12 cellular contexts compared by ENCODE assay signal in genomic region chr19:49847731-49848696, GRCh38. TPM values are rescaled to one million over a fixed set of nuclear protein-coding genes. Genes with fewer than 3 reads are reported as not detected.
DNase-seq lines count a peak whose midpoint lies in the region; TF ChIP-seq lines count a peak whose summit lies in the region.
"Had no signal": no experiment of that assay in that cellular context is flagged by ENCODE, and none has a peak within 500 bp of the region (broad histone marks: within the 10 kb centered on the region; RNA-seq: fewer than 3 reads in every experiment).

No MANE protein-coding gene starts in this region.

- peak overlapping the region; percentile 13 for H3K27ac Mint-ChIP-seq in activated CD4-positive, alpha-beta T cell treated with anti-CD3 and anti-CD28 coated beads, Interleukin-2, amount 10 ng/mL, durations not matched to agents 7 days and 5 days
- H3K27ac Mint-ChIP-seq in chondrocyte (ENCODE audit: unreplicated experiment): peak overlapping the region; percentile 87

- H3K4me3 ChIP-seq in skeletal muscle satellite cell (ENCODE audit: low read length) (no peak overlapping the region), coronary artery (no peak overlapping the region)

- H3K27me3 ChIP-seq in skeletal muscle satellite cell (ENCODE audit: control insufficient read depth, insufficient read depth, low read length): no peaks in the 10 kb centered on the region

- peak; percentile 44 for DNase-seq in activated CD4-positive, alpha-beta T cell treated with anti-CD3 and anti-CD28 coated beads, Interleukin-2, amount 10 ng/mL, durations not matched to agents 7 days and 5 days
- DNase-seq in activated CD4-positive, alpha-beta T cell treated with anti-CD3 and anti-CD28 coated beads for 48 hours: no peak
- DNase-seq in OCI-M1 (lab: John Stamatoyannopoulos, UW): peak; percentile 93
- no peak for DNase-seq in chondrocyte (ENCODE audit: low spot score)
- DNase-seq in DMS153 treated with DMSO at 0.1 percent for 48 hours (lab: John Stamatoyannopoulos, UW; ENCODE audit: unreplicated experiment): no peak
- no peak for DNase-seq in coronary artery (ENCODE audit: low spot score)
- DNase-seq in mesenteric fat pad (ENCODE audit: low spot score): no peak
- DNase-seq: activated naive CD4-positive, alpha-beta T cell treated with Interleukin-2 at 50 U/mL for 16 hours; GOT3; left ventricle myocardium superior had no signal

- POLR2A ChIA-PET in activated CD4-positive, alpha-beta T cell treated with anti-CD3 and anti-CD28 coated beads, Interleukin-2, amount 10 ng/mL, durations not matched to agents 7 days and 5 days (lab: Charles Lee): interaction anchor here (0.6 to 0.7 kb wide), 2 partner anchors 20 to 144 kb away, joined by 5 to 6 read pairs; no protein-coding TSS in a partner anchor

- TF ChIP-seq CTCF in chondrocyte (IDR thresholded peaks at IDR 0.05) (no peak), coronary artery (IDR thresholded peaks at IDR 0.05) (no peak)

- peaks cover 4% of the 10 kb centered on the region for H3K36me3 ChIP-seq in skeletal muscle satellite cell (ENCODE audit: insufficient read depth, low read length)

- H3K4me3 Mint-ChIP-seq in activated CD4-positive, alpha-beta T cell treated with anti-CD3 and anti-CD28 coated beads, Interleukin-2, amount 10 ng/mL, durations not matched to agents 7 days and 5 days: peak overlapping the region; percentile 22
- H3K4me3 Mint-ChIP-seq in chondrocyte (ENCODE audit: unreplicated experiment): no peak overlapping the region

- H3K9me3 ChIP-seq in skeletal muscle satellite cell (replicated peaks; ENCODE audit: low read length): no peaks in the 10 kb centered on the region

- CTCF ChIA-PET in activated CD4-positive, alpha-beta T cell treated with anti-CD3 and anti-CD28 coated beads, Interleukin-2, amount 10 ng/mL, durations not matched to agents 7 days and 5 days (lab: Charles Lee): interaction anchor here (0.6 to 3.2 kb wide), 11 partner anchors 9 to 1457 kb away, joined by 3 to 13 read pairs (median 4); partner anchors contain the start of genes KDELR1 and MED25

- H3K9ac ChIP-seq in skeletal muscle satellite cell (ENCODE audit: low read depth, low read length): no peak overlapping the region

- H3K27ac ChIP-seq in coronary artery: no peak overlapping the region

- peaks cover 7% of the 10 kb centered on the region for H3K9me3 Mint-ChIP-seq in activated CD4-positive, alpha-beta T cell treated with anti-CD3 and anti-CD28 coated beads, Interleukin-2, amount 10 ng/mL, durations not matched to agents 7 days and 5 days
- H3K9me3 Mint-ChIP-seq in chondrocyte (ENCODE audit: low read depth): peaks cover 9% of the 10 kb centered on the region

- H3K36me3 Mint-ChIP-seq in activated CD4-positive, alpha-beta T cell treated with anti-CD3 and anti-CD28 coated beads, Interleukin-2, amount 10 ng/mL, durations not matched to agents 7 days and 5 days (ENCODE audit: low read depth): peaks cover 7% of the 10 kb centered on the region
- H3K36me3 Mint-ChIP-seq in chondrocyte (ENCODE audit: low read depth): peaks cover 5% of the 10 kb centered on the region
- H3K36me3 Mint-ChIP-seq: CD4-positive, CD25-positive, alpha-beta regulatory T cell had no signal

- peaks cover 11% of the 10 kb centered on the region for H3K27me3 Mint-ChIP-seq in activated CD4-positive, alpha-beta T cell treated with anti-CD3 and anti-CD28 coated beads, Interleukin-2, amount 10 ng/mL, durations not matched to agents 7 days and 5 days
- no peaks in the 10 kb centered on the region for H3K27me3 Mint-ChIP-seq in chondrocyte (ENCODE audit: low read depth)
- H3K27me3 Mint-ChIP-seq: CD4-positive, CD25-positive, alpha-beta regulatory T cell had no signal

- H3K4me2 ChIP-seq in skeletal muscle satellite cell (ENCODE audit: low read length): peak overlapping the region; percentile 42

- H3K4me1 Mint-ChIP-seq in activated CD4-positive, alpha-beta T cell treated with anti-CD3 and anti-CD28 coated beads, Interleukin-2, amount 10 ng/mL, durations not matched to agents 7 days and 5 days: peaks cover 35% of the 10 kb centered on the region
- peaks cover 43% of the 10 kb centered on the region for H3K4me1 Mint-ChIP-seq in chondrocyte (ENCODE audit: low read depth)

- H3K4me1 ChIP-seq in skeletal muscle satellite cell (ENCODE audit: control insufficient read depth, insufficient read depth, low read length): peaks cover 27% of the 10 kb centered on the region

RNA-seq across cellular contexts. Expression of gene PTOV1, which starts 2.9 kb away (rescaled TPM):
- total RNA-seq in activated CD4-positive, alpha-beta T cell treated with anti-CD3 and anti-CD28 coated beads, Interleukin-2, amount 10 ng/mL, durations not matched to agents 7 days and 5 days: 10 to 100 TPM; 60.7 to 76.8 TPM
- 168 to 229 TPM (median 170 TPM) in 3 replicates for total RNA-seq in chondrocyte
- 31.7 and 36.8 TPM in 2 replicates for total RNA-seq in skeletal muscle satellite cell (2012; rRNA removed)
- total RNA-seq in mesenteric fat pad: 99.4 TPM

RNA-seq across cellular contexts. Expression of gene PNKP, which starts 19.4 kb away (rescaled TPM):
- total RNA-seq in activated CD4-positive, alpha-beta T cell treated with anti-CD3 and anti-CD28 coated beads, Interleukin-2, amount 10 ng/mL, durations not matched to agents 7 days and 5 days: 100 to 1,000 TPM; 105 to 131 TPM
- 51.4 to 97.0 TPM (median 52.4 TPM) in 3 replicates for total RNA-seq in chondrocyte
- total RNA-seq in skeletal muscle satellite cell (2012; rRNA removed): 43.9 TPM in 2 replicates
- 57.6 TPM for total RNA-seq in mesenteric fat pad

RNA-seq across cellular contexts. Expression of gene AKT1S1, which starts 29.1 kb away (rescaled TPM):
- 10 to 100 TPM; 17.5 to 18.9 TPM for total RNA-seq in activated CD4-positive, alpha-beta T cell treated with anti-CD3 and anti-CD28 coated beads, Interleukin-2, amount 10 ng/mL, durations not matched to agents 7 days and 5 days
- total RNA-seq in chondrocyte (52.0 to 70.5 TPM (median 55.8 TPM) in 3 replicates), mesenteric fat pad (38.8 TPM)
- total RNA-seq in skeletal muscle satellite cell (2012; rRNA removed): 11.7 and 13.1 TPM in 2 replicates

RNA-seq across cellular contexts. Expression of gene TBC1D17, which starts 29.5 kb away (rescaled TPM):
- 10 to 100 TPM; 33.2 to 33.8 TPM for total RNA-seq in activated CD4-positive, alpha-beta T cell treated with anti-CD3 and anti-CD28 coated beads, Interleukin-2, amount 10 ng/mL, durations not matched to agents 7 days and 5 days
- 36.3 to 45.3 TPM (median 44.8 TPM) in 3 replicates for total RNA-seq in chondrocyte
- total RNA-seq in skeletal muscle satellite cell (2012; rRNA removed): 7.4 and 12.2 TPM in 2 replicates
- 39.9 TPM for total RNA-seq in mesenteric fat pad

RNA-seq across cellular contexts. Expression of gene MED25, which starts 29.9 kb away (rescaled TPM):
- total RNA-seq in activated CD4-positive, alpha-beta T cell treated with anti-CD3 and anti-CD28 coated beads, Interleukin-2, amount 10 ng/mL, durations not matched to agents 7 days and 5 days: 10 to 100 TPM; 57.9 to 62.7 TPM
- total RNA-seq in chondrocyte (40.0 to 44.6 TPM (median 40.1 TPM) in 3 replicates), mesenteric fat pad (40.4 TPM)
- 9.9 and 11.1 TPM in 2 replicates for total RNA-seq in skeletal muscle satellite cell (2012; rRNA removed)

Comparison
In these comparisons a context has a peak if more than half of its experiments do, and no peak if none do; other contexts are left out.
1. DNase-seq: peak in activated CD4-positive, alpha-beta T cell treated with anti-CD3 and anti-CD28 coated beads, Interleukin-2, amount 10 ng/mL, durations not matched to agents 7 days and 5 days (single experiment) and OCI-M1 (single experiment); none in activated CD4-positive, alpha-beta T cell treated with anti-CD3 and anti-CD28 coated beads for 48 hours (single experiment), chondrocyte (single experiment), DMS153 treated with DMSO at 0.1 percent for 48 hours (single experiment), coronary artery (single experiment) and mesenteric fat pad (single experiment).